In genomic region chr10:51074238-51075028, GRCh38 we compare ENCODE assay signal across 8 cellular contexts. TPM values are rescaled to one million over a fixed set of nuclear protein-coding genes. Genes with fewer than 3 reads are reported as not detected.
DNase-seq lines count a peak whose midpoint lies in the region; ATAC-seq, FAIRE-seq and TF ChIP-seq lines count a peak whose summit lies in the region.

Gene PRKG1 (plus strand): TSS chr10:51074487.

- peak within 1 kb of the TSS; percentile 32 for H3K4me2 ChIP-seq in endothelial cell of umbilical vein (ENCODE audit: insufficient read depth, low read length)

- POLR2A ChIA-PET in CD4-positive, alpha-beta T cell (lab: Charles Lee), result no interaction called here
- POLR2A ChIA-PET in endothelial cell of umbilical vein (lab: Charles Lee), result no interaction called here

- no peak for ATAC-seq in CD4-positive, alpha-beta T cell (ENCODE audit: poor library complexity)
- peak; percentile 49 for ATAC-seq in HG02642 (IDR thresholded peaks at IDR 0.05; ENCODE audit: poor library complexity, unreplicated experiment)
- peak; percentile 93 to 98 for ATAC-seq in lower lobe of right lung
- no peak for ATAC-seq in GM19035 (IDR thresholded peaks at IDR 0.05; ENCODE audit: unreplicated experiment)

- no peaks in the 10 kb centered on the region for H4K20me1 ChIP-seq in endothelial cell of umbilical vein (replicated peaks; ENCODE audit: control insufficient read depth, extremely low read depth, insufficient read depth, low read length)

- BruUV-seq in endothelial cell of umbilical vein (replicated peaks; lab: Mats Ljungman, UMichigan), result no TSS peak

- intact Hi-C loops in CD4-positive, alpha-beta T cell (cut with DNase I, micrococcal nuclease), result no loop called here
- intact Hi-C loops in endothelial cell of umbilical vein (cut with micrococcal nuclease), result no loop called here
- intact Hi-C loops in lower lobe of right lung (cut with DNase I), result no loop called here

- H3K4me3 ChIP-seq in endothelial cell of umbilical vein (replicated peaks in 1 of 3; ENCODE audit: insufficient read depth in 1 of 3, low read depth in 1 of 3, low read length in 3 of 3), result peak within 1 kb of the TSS; percentile 21 to 62 (median 61)
- H3K4me3 ChIP-seq in lower lobe of right lung, result peak within 1 kb of the TSS; percentile 66
- H3K4me3 ChIP-seq in stomach smooth muscle (ENCODE audit: low read length in 2 of 2), result peak within 1 kb of the TSS; percentile 94 to 96

- DNase-seq in CD4-positive, alpha-beta T cell, result no peak
- DNase-seq in endothelial cell of umbilical vein (ENCODE audit: low read depth, low spot score) (peak; percentile 66), lower lobe of right lung (peak; percentile 79)
- no peak for DNase-seq in stimulated activated CD4-positive, alpha-beta T cell treated with anti-CD3 and anti-CD28 coated beads, Interleukin-1b, Interleukin-23, amount 100 ng/mL, for 48 hours

- dilution Hi-C loops in endothelial cell of umbilical vein (cut with MboI; ENCODE audit: extremely low pct_ligation_motif_present, low sequenced_read_pairs), result no loop called here

- no peaks in the 10 kb centered on the region for H3K9me3 Mint-ChIP-seq in CD4-positive, alpha-beta T cell
- H3K9me3 Mint-ChIP-seq in T-helper 1 cell treated with Interleukin-12 subunit alpha and Interleukin-12 subunit beta and Interleukin-4 antibody, amounts not matched to agents 30 μg/mL and 1 μg/mL, for 36 hours, result no peaks in the 10 kb centered on the region

- no peaks in the 10 kb centered on the region for H3K79me2 ChIP-seq in endothelial cell of umbilical vein (ENCODE audit: control insufficient read depth, insufficient read depth, low read length)

- H2AFZ ChIP-seq in endothelial cell of umbilical vein (ENCODE audit: low read depth, low read length), result peak within 1 kb of the TSS; percentile 95

- TF ChIP-seq CTCF in CD4-positive, alpha-beta T cell (IDR thresholded peaks at IDR 0.05), result no peak
- no peak for TF ChIP-seq CTCF in endothelial cell of umbilical vein (IDR thresholded peaks at IDR 0.05; ENCODE audit: extremely low read depth in 1 of 2, insufficient read depth in 1 of 2, low read depth in 1 of 2, low read length in 2 of 2)
- TF ChIP-seq CTCF in lower lobe of right lung (IDR thresholded peaks at IDR 0.05), result no peak

- H3K27me3 ChIP-seq in CD4-positive, alpha-beta T cell (ENCODE audit: control insufficient read depth, insufficient read depth, low read length), result peaks cover 50% of the 10 kb centered on the region
- H3K27me3 ChIP-seq in endothelial cell of umbilical vein (ENCODE audit: control insufficient read depth in 2 of 2, insufficient read depth in 2 of 2, low read length in 2 of 2) (peaks cover 24 to 38% of the 10 kb centered on the region in 2 experiments), lower lobe of right lung (ENCODE audit: low read depth) (no peaks in the 10 kb centered on the region), stomach smooth muscle (ENCODE audit: control insufficient read depth in 1 of 2, insufficient read depth in 2 of 2, low read length in 2 of 2) (no peaks in the 10 kb centered on the region)

- no peak within 1 kb of the TSS for H3K27ac Mint-ChIP-seq in CD4-positive, alpha-beta T cell
- H3K27ac Mint-ChIP-seq in T-helper 1 cell treated with Interleukin-12 subunit alpha and Interleukin-12 subunit beta and Interleukin-4 antibody, amounts not matched to agents 30 μg/mL and 1 μg/mL, for 36 hours, result no peak within 1 kb of the TSS

- H3K9ac ChIP-seq in endothelial cell of umbilical vein (replicated peaks; ENCODE audit: extremely low read depth, insufficient read depth, low read length) (peak within 1 kb of the TSS; percentile 4), stomach smooth muscle (ENCODE audit: low read length in 2 of 2) (peak within 1 kb of the TSS; percentile 79 to 86)

- H3K4me1 ChIP-seq in endothelial cell of umbilical vein (ENCODE audit: control insufficient read depth, extremely low read depth, insufficient read depth, low read length) (peaks cover 5% of the 10 kb centered on the region), lower lobe of right lung (peaks cover 14% of the 10 kb centered on the region), stomach smooth muscle (ENCODE audit: control insufficient read depth, insufficient read depth, low read length) (peaks cover 8% of the 10 kb centered on the region)

- no peak within 1 kb of the TSS for H3K27ac ChIP-seq in CD4-positive, alpha-beta T cell (ENCODE audit: low read depth, low read length)
- H3K27ac ChIP-seq in endothelial cell of umbilical vein (ENCODE audit: insufficient read depth, low read depth, low read length) (no peak within 1 kb of the TSS), lower lobe of right lung (peak within 1 kb of the TSS; percentile 71), stomach smooth muscle (ENCODE audit: low read length) (peak within 1 kb of the TSS; percentile 77)

- no peak for TF ChIP-seq POLR2A in endothelial cell of umbilical vein (IDR thresholded peaks at IDR 0.05; ENCODE audit: low read depth, low read length)

- H3K4me3 Mint-ChIP-seq in CD4-positive, alpha-beta T cell, result peak within 1 kb of the TSS; percentile 54
- H3K4me3 Mint-ChIP-seq in T-helper 1 cell treated with Interleukin-12 subunit alpha and Interleukin-12 subunit beta and Interleukin-4 antibody, amounts not matched to agents 30 μg/mL and 1 μg/mL, for 36 hours, result peak within 1 kb of the TSS; percentile 72

- no peaks in the 10 kb centered on the region for H3K36me3 Mint-ChIP-seq in CD4-positive, alpha-beta T cell (ENCODE audit: low read depth)
- no peaks in the 10 kb centered on the region for H3K36me3 Mint-ChIP-seq in T-helper 1 cell treated with Interleukin-12 subunit alpha and Interleukin-12 subunit beta and Interleukin-4 antibody, amounts not matched to agents 30 μg/mL and 1 μg/mL, for 36 hours (ENCODE audit: low read depth)

- H3K27me3 Mint-ChIP-seq in CD4-positive, alpha-beta T cell, result peaks cover 64% of the 10 kb centered on the region
- peaks cover 58% of the 10 kb centered on the region for H3K27me3 Mint-ChIP-seq in T-helper 1 cell treated with Interleukin-12 subunit alpha and Interleukin-12 subunit beta and Interleukin-4 antibody, amounts not matched to agents 30 μg/mL and 1 μg/mL, for 36 hours (ENCODE audit: low read depth)

- no peaks in the 10 kb centered on the region for H3K9me1 ChIP-seq in endothelial cell of umbilical vein (replicated peaks; ENCODE audit: control insufficient read depth, extremely low read depth, insufficient read depth, low read length)

- H3K9me3 ChIP-seq in CD4-positive, alpha-beta T cell (ENCODE audit: control insufficient read depth, low read length), result no peaks in the 10 kb centered on the region
- H3K9me3 ChIP-seq in endothelial cell of umbilical vein (replicated peaks; ENCODE audit: control insufficient read depth, insufficient read depth, low read length), result no peaks in the 10 kb centered on the region
- H3K9me3 ChIP-seq in lower lobe of right lung, result no peaks in the 10 kb centered on the region
- no peaks in the 10 kb centered on the region for H3K9me3 ChIP-seq in stomach smooth muscle (ENCODE audit: control insufficient read depth in 2 of 2, low read length in 2 of 2)

- H3K36me3 ChIP-seq in endothelial cell of umbilical vein (ENCODE audit: control insufficient read depth in 2 of 2, extremely low read depth in 1 of 2, insufficient read depth in 2 of 2, low read length in 2 of 2), result no peaks in the 10 kb centered on the region
- no peaks in the 10 kb centered on the region for H3K36me3 ChIP-seq in lower lobe of right lung
- H3K36me3 ChIP-seq in stomach smooth muscle (ENCODE audit: control insufficient read depth in 2 of 2, insufficient read depth in 2 of 2, low read length in 2 of 2), result no peaks in the 10 kb centered on the region

- peak; percentile 84 for FAIRE-seq in endothelial cell of umbilical vein (lab: Jason Lieb, UNC)

- CTCF ChIA-PET in CD4-positive, alpha-beta T cell (lab: Charles Lee), result no interaction called here
- CTCF ChIA-PET in endothelial cell of umbilical vein (lab: Charles Lee), result interaction anchor here (0.6 to 3.2 kb wide), 5 partner anchors 10 to 930 kb away, joined by 3 to 15 read pairs (median 3); no protein-coding TSS in a partner anchor

- peaks cover 7% of the 10 kb centered on the region for H3K4me1 Mint-ChIP-seq in CD4-positive, alpha-beta T cell (ENCODE audit: low read depth)
- peaks cover 12% of the 10 kb centered on the region for H3K4me1 Mint-ChIP-seq in T-helper 1 cell treated with Interleukin-12 subunit alpha and Interleukin-12 subunit beta and Interleukin-4 antibody, amounts not matched to agents 30 μg/mL and 1 μg/mL, for 36 hours (ENCODE audit: low read depth)

TF ChIP-seq in endothelial cell of umbilical vein, 7 proteins besides CTCF, POLR2A, EP300 and RAD21:
- TF ChIP-seq EZH2 (IDR thresholded peaks at IDR 0.05; ENCODE audit: borderline replicate concordance, low read depth, low read length, severe bottlenecking) (peak; percentile 31), POLR2AphosphoS5 (IDR thresholded peaks at IDR 0.05; ENCODE audit: insufficient read depth, low read depth, low read length) (no peak)

RNA-seq across cellular contexts. Expression of gene PRKG1, which starts in this region (rescaled TPM):
- total RNA-seq in CD4-positive, alpha-beta T cell, result under 1 TPM in 1 of 2 experiments, not detected in 1; 0.31 TPM
- 0.18 and 0.39 TPM in 2 replicates for total RNA-seq in endothelial cell of umbilical vein
- 0.01 and 0.03 TPM in 2 replicates for polyA plus RNA-seq in endothelial cell of umbilical vein
- 0.04 TPM in 2 replicates for polyA plus RNA-seq in endothelial cell of umbilical vein (2011; cell fraction: cytosol; rRNA removed)
- polyA plus RNA-seq in endothelial cell of umbilical vein (2011; cell fraction: nucleus; rRNA removed), result 0.29 and 0.53 TPM in 2 replicates
- polyA plus RNA-seq in endothelial cell of umbilical vein (2012), result 0.16 and 0.43 TPM in 2 replicates
- 0.15 and 0.32 TPM in 2 replicates for polyA minus RNA-seq in endothelial cell of umbilical vein
- polyA minus RNA-seq in endothelial cell of umbilical vein (2011; cell fraction: cytosol; rRNA and poly(A)+ RNA removed), result not detected
- polyA minus RNA-seq in endothelial cell of umbilical vein (2011; cell fraction: nucleus; rRNA and poly(A)+ RNA removed), result 2.9 and 3.3 TPM in 2 replicates
- total RNA-seq in lower lobe of right lung, result 23.6 TPM

Comparison
In these comparisons a context has a peak if more than half of its experiments do, and no peak if none do; other contexts are left out.
1. RNA of gene PRKG1 (total RNA-seq): 23.6 TPM in lower lobe of right lung (single experiment); 0.31 TPM in CD4-positive, alpha-beta T cell and 0.18 to 0.39 TPM in endothelial cell of umbilical vein; every median in the first group is over 10 times any median in the second.
2. ATAC-seq: peak in HG02642 (single experiment) and lower lobe of right lung (2 of 2); none in CD4-positive, alpha-beta T cell (single experiment) and GM19035 (single experiment).
3. DNase-seq: peak in endothelial cell of umbilical vein (single experiment) and lower lobe of right lung (single experiment); none in CD4-positive, alpha-beta T cell (0 of 10) and stimulated activated CD4-positive, alpha-beta T cell treated with anti-CD3 and anti-CD28 coated beads, Interleukin-1b, Interleukin-23, amount 100 ng/mL, for 48 hours (single experiment).
4. H3K27ac ChIP-seq: peak in lower lobe of right lung (single experiment) and stomach smooth muscle (single experiment); none in CD4-positive, alpha-beta T cell (single experiment) and endothelial cell of umbilical vein (single experiment).
5. Peak in every context shown above with its lines, with median percentiles within 50 percentile points of each other: H3K4me3 ChIP-seq.